9 cellular contexts compared by ENCODE assay signal in the genomic region with DNA sequence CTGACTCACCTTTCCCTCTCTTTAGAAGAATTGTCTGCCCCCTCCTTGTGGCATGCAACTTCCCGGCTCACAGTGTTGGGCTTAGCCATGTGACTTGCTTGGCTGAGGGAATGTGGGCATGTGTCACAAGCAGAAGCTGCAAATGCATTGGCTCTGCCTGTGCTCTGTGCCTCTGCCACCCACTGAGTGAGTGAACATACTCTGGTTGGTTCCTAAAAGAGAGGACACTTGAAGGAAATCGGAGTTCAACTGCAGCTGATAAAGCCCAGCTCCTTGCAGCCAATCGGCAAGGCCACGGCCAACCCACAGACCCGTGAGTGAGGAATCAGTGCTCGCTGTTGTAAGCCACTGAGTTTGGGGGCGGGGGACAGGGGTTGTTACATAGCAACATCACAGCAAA. TPM values are rescaled to one million over a fixed set of nuclear protein-coding genes. Genes with fewer than 3 reads are reported as not detected.
DNase-seq lines count a peak whose midpoint lies in the region; ATAC-seq and TF ChIP-seq lines count a peak whose summit lies in the region.
"Had no signal": no experiment of that assay in that cellular context is flagged by ENCODE, and none has a peak within 500 bp of the region (broad histone marks: within the 10 kb centered on the region; RNA-seq: fewer than 3 reads in every experiment).

No MANE protein-coding gene starts in this region.

- no peaks in the 10 kb centered on the region for H3K9me3 Mint-ChIP-seq in osteocyte (ENCODE audit: unreplicated experiment)
- H3K9me3 Mint-ChIP-seq in T-helper 2 cell treated with Interferon-gamma antibody and Interleukin-4, amounts not matched to agents 5 μg/mL and 100 μg/mL, for 36 hours, result no peaks in the 10 kb centered on the region

- H3K27ac Mint-ChIP-seq in osteocyte (ENCODE audit: unreplicated experiment), result no peak overlapping the region
- no peak overlapping the region for H3K27ac Mint-ChIP-seq in T-helper 2 cell treated with Interferon-gamma antibody and Interleukin-4, amounts not matched to agents 5 μg/mL and 100 μg/mL, for 36 hours

- H3K4me3 ChIP-seq in HEK293 (ENCODE audit: low read depth, low read length), result no peak overlapping the region
- no peak overlapping the region for H3K4me3 ChIP-seq in adipocyte (ENCODE audit: low read length)
- H3K4me3 ChIP-seq in cardiac muscle cell, result no peak overlapping the region
- H3K4me3 ChIP-seq in skeletal muscle cell (ENCODE audit: low read depth, low read length), result no peak overlapping the region

- DNase-seq in adipocyte (ENCODE audit: low read depth) (peak; percentile 34), cardiac muscle cell (ENCODE audit: low read depth in 1 of 2, low spot score in 1 of 2) (peak; percentile 68 to 73), skeletal muscle cell (ENCODE audit: low read depth) (peak; percentile 31), osteocyte (ENCODE audit: extremely low spot score, unreplicated experiment) (no peak)
- no peak for DNase-seq in T-helper 2 cell treated with Interferon-gamma antibody and Interleukin-4, amounts not matched to agents 5 μg/mL and 100 μg/mL, for 36 hours (ENCODE audit: low spot score)
- DNase-seq: foreskin melanocyte had no signal

- H3K36me3 ChIP-seq in HEK293 (ENCODE audit: control insufficient read depth in 2 of 2, insufficient read depth in 1 of 2, low read length in 2 of 2) (no peaks in the 10 kb centered on the region), adipocyte (ENCODE audit: control insufficient read depth, insufficient read depth, low read length, severe bottlenecking) (no peaks in the 10 kb centered on the region), cardiac muscle cell (no peaks in the 10 kb centered on the region)

- no peaks in the 10 kb centered on the region for H3K4me1 Mint-ChIP-seq in osteocyte (ENCODE audit: unreplicated experiment)
- H3K4me1 Mint-ChIP-seq in T-helper 2 cell treated with Interferon-gamma antibody and Interleukin-4, amounts not matched to agents 5 μg/mL and 100 μg/mL, for 36 hours (ENCODE audit: low read depth), result no peaks in the 10 kb centered on the region

- no peak overlapping the region for H3K4me3 Mint-ChIP-seq in osteocyte (ENCODE audit: unreplicated experiment)
- no peak overlapping the region for H3K4me3 Mint-ChIP-seq in T-helper 2 cell treated with Interferon-gamma antibody and Interleukin-4, amounts not matched to agents 5 μg/mL and 100 μg/mL, for 36 hours

- H3K27ac ChIP-seq in HEK293 (ENCODE audit: extremely low read depth, low read depth, low read length) (no peak overlapping the region), cardiac muscle cell (peak overlapping the region; percentile 11)
- H3K27ac ChIP-seq: VCaP had no signal

- POLR2A ChIA-PET in HEK293 (lab: Yijun Ruan, JAX), result no interaction called here

- CTCF ChIA-PET in HEK293 (lab: Yijun Ruan, JAX), result interaction anchor here (1.4 kb wide), 1 partner anchor 18 kb away, joined by 3 read pairs; no protein-coding TSS in a partner anchor

- no peaks in the 10 kb centered on the region for H3K9me3 ChIP-seq in HEK293 (ENCODE audit: control insufficient read depth, insufficient read depth, low read depth, low read length)
- H3K9me3 ChIP-seq in adipocyte (ENCODE audit: control insufficient read depth, low read length), result peaks cover 8% of the 10 kb centered on the region
- H3K9me3 ChIP-seq in cardiac muscle cell (ENCODE audit: low read depth), result no peaks in the 10 kb centered on the region

- no peak for TF ChIP-seq CTCF in HEK293 (tag by site-specific recombination; IDR thresholded peaks at IDR 0.05)
- TF ChIP-seq CTCF in cardiac muscle cell (IDR thresholded peaks at IDR 0.05; ENCODE audit: low read depth, low read length), result no peak
- no peak for TF ChIP-seq CTCF in osteocyte (IDR thresholded peaks at IDR 0.05)

- H3K27me3 Mint-ChIP-seq in osteocyte (ENCODE audit: unreplicated experiment), result peaks cover 20% of the 10 kb centered on the region
- H3K27me3 Mint-ChIP-seq in T-helper 2 cell treated with Interferon-gamma antibody and Interleukin-4, amounts not matched to agents 5 μg/mL and 100 μg/mL, for 36 hours (ENCODE audit: low read depth), result no peaks in the 10 kb centered on the region

- H3K36me3 Mint-ChIP-seq in osteocyte (ENCODE audit: unreplicated experiment), result no peaks in the 10 kb centered on the region
- H3K36me3 Mint-ChIP-seq in T-helper 2 cell treated with Interferon-gamma antibody and Interleukin-4, amounts not matched to agents 5 μg/mL and 100 μg/mL, for 36 hours (ENCODE audit: low read depth), result no peaks in the 10 kb centered on the region

- no peak for ATAC-seq in HG02981 (IDR thresholded peaks at IDR 0.05; ENCODE audit: unreplicated experiment)

- no peaks in the 10 kb centered on the region for H3K4me1 ChIP-seq in HEK293 (ENCODE audit: control insufficient read depth, insufficient read depth, low read length)
- peaks cover 10% of the 10 kb centered on the region for H3K4me1 ChIP-seq in adipocyte (ENCODE audit: control insufficient read depth, insufficient read depth, low read length)
- H3K4me1 ChIP-seq in cardiac muscle cell (ENCODE audit: low read depth), result peaks cover 5% of the 10 kb centered on the region

- H3K27me3 ChIP-seq in adipocyte (replicated peaks; ENCODE audit: control insufficient read depth, insufficient read depth, low read length) (peaks cover 50% of the 10 kb centered on the region), cardiac muscle cell (no peaks in the 10 kb centered on the region)

- H3K9ac ChIP-seq in adipocyte (ENCODE audit: low read length), result no peak overlapping the region

TF ChIP-seq in HEK293, 187 proteins besides CTCF, POLR2A, EP300 and RAD21 (continues in another document):
- TF ChIP-seq, protein P1, sequence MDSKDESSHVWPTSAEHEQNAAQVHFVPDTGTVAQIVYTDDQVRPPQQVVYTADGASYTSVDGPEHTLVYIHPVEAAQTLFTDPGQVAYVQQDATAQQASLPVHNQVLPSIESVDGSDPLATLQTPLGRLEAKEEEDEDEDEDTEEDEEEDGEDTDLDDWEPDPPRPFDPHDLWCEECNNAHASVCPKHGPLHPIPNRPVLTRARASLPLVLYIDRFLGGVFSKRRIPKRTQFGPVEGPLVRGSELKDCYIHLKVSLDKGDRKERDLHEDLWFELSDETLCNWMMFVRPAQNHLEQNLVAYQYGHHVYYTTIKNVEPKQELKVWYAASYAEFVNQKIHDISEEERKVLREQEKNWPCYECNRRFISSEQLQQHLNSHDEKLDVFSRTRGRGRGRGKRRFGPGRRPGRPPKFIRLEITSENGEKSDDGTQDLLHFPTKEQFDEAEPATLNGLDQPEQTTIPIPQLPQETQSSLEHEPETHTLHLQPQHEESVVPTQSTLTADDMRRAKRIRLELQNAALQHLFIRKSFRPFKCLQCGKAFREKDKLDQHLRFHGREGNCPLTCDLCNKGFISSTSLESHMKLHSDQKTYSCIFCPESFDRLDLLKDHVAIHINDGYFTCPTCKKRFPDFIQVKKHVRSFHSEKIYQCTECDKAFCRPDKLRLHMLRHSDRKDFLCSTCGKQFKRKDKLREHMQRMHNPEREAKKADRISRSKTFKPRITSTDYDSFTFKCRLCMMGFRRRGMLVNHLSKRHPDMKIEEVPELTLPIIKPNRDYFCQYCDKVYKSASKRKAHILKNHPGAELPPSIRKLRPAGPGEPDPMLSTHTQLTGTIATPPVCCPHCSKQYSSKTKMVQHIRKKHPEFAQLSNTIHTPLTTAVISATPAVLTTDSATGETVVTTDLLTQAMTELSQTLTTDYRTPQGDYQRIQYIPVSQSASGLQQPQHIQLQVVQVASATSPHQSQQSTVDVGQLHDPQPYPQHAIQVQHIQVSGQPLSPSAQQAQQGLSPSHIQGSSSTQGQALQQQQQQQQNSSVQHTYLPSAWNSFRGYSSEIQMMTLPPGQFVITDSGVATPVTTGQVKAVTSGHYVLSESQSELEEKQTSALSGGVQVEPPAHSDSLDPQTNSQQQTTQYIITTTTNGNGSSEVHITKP (tag by site-specific recombination; IDR thresholded peaks at IDR 0.05), result peak; percentile 49; the same call in 1 of the 2 replicates
- TF ChIP-seq, protein P2, sequence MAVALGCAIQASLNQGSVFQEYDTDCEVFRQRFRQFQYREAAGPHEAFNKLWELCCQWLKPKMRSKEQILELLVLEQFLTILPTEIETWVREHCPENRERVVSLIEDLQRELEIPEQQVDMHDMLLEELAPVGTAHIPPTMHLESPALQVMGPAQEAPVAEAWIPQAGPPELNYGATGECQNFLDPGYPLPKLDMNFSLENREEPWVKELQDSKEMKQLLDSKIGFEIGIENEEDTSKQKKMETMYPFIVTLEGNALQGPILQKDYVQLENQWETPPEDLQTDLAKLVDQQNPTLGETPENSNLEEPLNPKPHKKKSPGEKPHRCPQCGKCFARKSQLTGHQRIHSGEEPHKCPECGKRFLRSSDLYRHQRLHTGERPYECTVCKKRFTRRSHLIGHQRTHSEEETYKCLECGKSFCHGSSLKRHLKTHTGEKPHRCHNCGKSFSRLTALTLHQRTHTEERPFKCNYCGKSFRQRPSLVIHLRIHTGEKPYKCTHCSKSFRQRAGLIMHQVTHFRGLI (tag by site-specific recombination; IDR thresholded peaks at IDR 0.05), result peak; percentile 78; the same call in 1 of the 2 replicates
- no peak for TF ChIP-seq ZNF426 (tag by site-specific recombination; IDR thresholded peaks at IDR 0.05)

RNA-seq across cellular contexts. Expression of a gene that starts 10.9 kb away (rescaled TPM):
- total RNA-seq in cardiac muscle cell (8.9 and 17.9 TPM in 2 replicates), osteocyte (4.2 and 5.7 TPM in 2 replicates)
- 15.8 and 26.5 TPM in 2 replicates for polyA plus RNA-seq in cardiac muscle cell

RNA-seq across cellular contexts. Expression of a gene that starts 51.3 kb away (rescaled TPM):
- total RNA-seq in cardiac muscle cell (30.9 and 49.7 TPM in 2 replicates), osteocyte (2.1 and 2.4 TPM in 2 replicates)
- polyA plus RNA-seq in cardiac muscle cell, result 37.9 and 46.8 TPM in 2 replicates

Comparison
In these comparisons a context has a peak if more than half of its experiments do, and no peak if none do; other contexts are left out.
1. DNase-seq: peak in adipocyte (single experiment), cardiac muscle cell (2 of 2) and skeletal muscle cell (single experiment); none in osteocyte (single experiment) and T-helper 2 cell treated with Interferon-gamma antibody and Interleukin-4, amounts not matched to agents 5 μg/mL and 100 μg/mL, for 36 hours (single experiment).